ENCODE assay signal across 24 cellular contexts in the genomic region with DNA sequence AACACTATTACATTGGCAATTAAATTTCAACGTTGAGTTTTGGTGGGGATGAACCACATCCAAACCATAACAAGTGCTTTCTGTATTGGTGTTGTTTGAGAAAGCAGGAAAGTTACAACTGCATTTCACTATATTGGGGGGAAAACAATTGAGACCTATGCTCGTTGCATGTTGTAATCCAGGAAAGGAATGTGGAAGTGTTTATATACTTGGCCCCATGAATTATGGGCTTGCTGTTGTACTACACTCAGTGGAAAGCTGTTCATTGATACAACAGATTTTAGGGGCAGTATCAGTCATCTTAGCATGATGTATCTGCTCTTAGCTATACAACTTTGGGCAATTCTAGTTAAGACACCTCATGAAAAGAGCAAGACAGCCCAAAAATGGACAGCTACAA.
"Had no signal": no experiment of that assay in that cellular context is flagged by ENCODE, and none has a peak within 500 bp of the region (broad histone marks: within the 10 kb centered on the region; RNA-seq: fewer than 3 reads in every experiment).

No MANE protein-coding gene starts in this region.

- H3K4me1 Mint-ChIP-seq: endodermal cell, nephron progenitor cell had no signal

- DNase-seq: effector CD4-positive, alpha-beta T cell; endodermal cell; erythroblast; immature natural killer cell; kidney; left cardiac atrium; left ventricle myocardium inferior; lower lobe of right lung; naive thymus-derived CD4-positive, alpha-beta T cell; nephron progenitor cell; psoas muscle; retina; right lobe of liver; spleen; stimulated activated CD4-positive, alpha-beta T cell treated with anti-CD3 and anti-CD28 coated beads, Interleukin-15, amount 100 ng/mL, for 24 hours; stimulated activated CD4-positive, alpha-beta T cell treated with anti-CD3 and anti-CD28 coated beads, Interleukin-1b, Interleukin-23, amount 100 ng/mL, for 48 hours; stimulated activated CD4-positive, alpha-beta T cell treated with anti-CD3 and anti-CD28 coated beads, Interleukin-4, amount 100 ng/mL, for 24 hours; tibial artery; upper lobe of left lung; uterus had no signal

- H3K27me3 Mint-ChIP-seq: memory B cell; naive thymus-derived CD4-positive, alpha-beta T cell; stimulated activated memory B cell treated with anti-CD40 and anti-IgM and Interleukin-4, amounts not matched to agents 10 μg/mL and 1 μg/mL and 100 μg/mL, for 72 hours; stimulated activated naive CD8-positive, alpha-beta T cell treated with anti-CD3 and anti-CD28 coated beads, Interleukin-15, Interleukin-2, amounts not matched to agents 100 ng/mL and 50 ng/mL, for 24 hours had no signal

- H3K4me3 ChIP-seq: coronary artery, left ventricle myocardium inferior, lower lobe of right lung, psoas muscle, right lobe of liver, spleen, tibial artery, upper lobe of left lung, uterus had no signal

- H3K9me3 Mint-ChIP-seq: immature natural killer cell; nephron progenitor cell; stimulated activated naive CD8-positive, alpha-beta T cell treated with anti-CD3 and anti-CD28 coated beads, Interleukin-15, Interleukin-2, amounts not matched to agents 100 ng/mL and 50 ng/mL, for 24 hours had no signal

- H3K4me3 Mint-ChIP-seq: endodermal cell; immature natural killer cell; memory B cell; naive thymus-derived CD4-positive, alpha-beta T cell; nephron progenitor cell; stimulated activated memory B cell treated with anti-CD40 and anti-IgM and Interleukin-4, amounts not matched to agents 10 μg/mL and 1 μg/mL and 100 μg/mL, for 72 hours; stimulated activated naive CD8-positive, alpha-beta T cell treated with anti-CD3 and anti-CD28 coated beads, Interleukin-15, Interleukin-2, amounts not matched to agents 100 ng/mL and 50 ng/mL, for 24 hours had no signal

- H3K27ac Mint-ChIP-seq: endodermal cell; immature natural killer cell; memory B cell; nephron progenitor cell; stimulated activated memory B cell treated with anti-CD40 and anti-IgM and Interleukin-4, amounts not matched to agents 10 μg/mL and 1 μg/mL and 100 μg/mL, for 72 hours; stimulated activated naive CD8-positive, alpha-beta T cell treated with anti-CD3 and anti-CD28 coated beads, Interleukin-15, Interleukin-2, amounts not matched to agents 100 ng/mL and 50 ng/mL, for 24 hours had no signal

- ATAC-seq: left cardiac atrium; lower lobe of right lung; naive thymus-derived CD4-positive, alpha-beta T cell; psoas muscle; right lobe of liver; stimulated activated memory B cell treated with anti-CD40 and anti-IgM and Interleukin-4, amounts not matched to agents 10 μg/mL and 1 μg/mL and 100 μg/mL, for 72 hours had no signal
